8 cellular contexts compared by ENCODE assay signal in genomic region chr9:104863180-104863883, GRCh38.
DNase-seq lines count a peak whose midpoint lies in the region; ATAC-seq and TF ChIP-seq lines count a peak whose summit lies in the region.

No MANE protein-coding gene starts in this region.

- no peaks in the 10 kb centered on the region for H3K27me3 Mint-ChIP-seq in activated naive CD4-positive, alpha-beta T cell treated with anti-CD3 and anti-CD28 coated beads, Interleukin-2, amount 10 ng/mL, durations not matched to agents 7 days and 5 days

- POLR2A ChIA-PET in PC-3 (lab: Charles Lee; ENCODE audit: unreplicated experiment), result no interaction called here

- BruUV-seq in PC-3 (replicated peaks; lab: Mats Ljungman, UMichigan), result no TSS peak

- no peak overlapping the region for H2AFZ ChIP-seq in GM23248
- H2AFZ ChIP-seq in PC-3 (ENCODE audit: low read length), result 0 out of 2 replicates have a peak overlapping the region, but pooled peaks have one; percentile 21

- H3F3A ChIP-seq in GM23248 (ENCODE audit: insufficient read depth), result peaks cover 61% of the 10 kb centered on the region
- H3F3A ChIP-seq in PC-3 (ENCODE audit: low read length, unreplicated experiment), result peaks cover 3% of the 10 kb centered on the region

- H3K27ac ChIP-seq in GM23248 (peak overlapping the region; percentile 81), PC-3 (ENCODE audit: low read length) (peak overlapping the region; percentile 27)

- peak overlapping the region; percentile 32; the same call in 1 of the 2 replicates for H3K9ac ChIP-seq in GM23248
- H3K9ac ChIP-seq in PC-3 (ENCODE audit: low read length), result no peak overlapping the region

- no peaks in the 10 kb centered on the region for H3K79me2 ChIP-seq in GM23248 (ENCODE audit: insufficient read depth)
- H3K79me2 ChIP-seq in PC-3 (ENCODE audit: low read length), result no peaks in the 10 kb centered on the region

- peak; percentile 85 for TF ChIP-seq CTCF in PC-3 (conservative IDR thresholded peaks at IDR 0.05; ENCODE audit: low read depth, low read length)

- CTCF ChIA-PET in PC-3 (lab: Charles Lee), result interaction anchor here (0.6 to 1.1 kb wide), 6 partner anchors 9 to 298 kb away, joined by 3 to 9 read pairs (median 4); no protein-coding TSS in a partner anchor
- CTCF ChIA-PET in activated naive CD4-positive, alpha-beta T cell treated with anti-CD3 and anti-CD28 coated beads, Interleukin-2, amount 10 ng/mL, durations not matched to agents 7 days and 5 days (lab: Charles Lee), result interaction anchor here (0.7 to 6.7 kb wide), 22 partner anchors 9 to 552 kb away, joined by 3 to 82 read pairs (median 4); partner anchors contain the start of gene NIPSNAP3B

- H4K20me1 ChIP-seq in GM23248 (ENCODE audit: insufficient read depth) (0 out of 2 replicates have a peak, but pooled peaks cover 3% of the 10 kb centered on the region), PC-3 (ENCODE audit: low read length) (no peaks in the 10 kb centered on the region)

- peak; percentile 93 for ATAC-seq in PC-3

- in situ Hi-C loops in GM23248 (cut with MboI), result loop anchor here (5.0 to 10.0 kb wide), 2 partner anchors 294 to 551 kb away; no protein-coding TSS in a partner anchor

- WGBS in GM23248 (ENCODE audit: low coverage in 1 of 2, low lambda C conversion rate in 2 of 2, missing lambda C conversion rate in 2 of 2), 2 experiments, result 21 to 23% methylated on average over 4 of the region's 4 CpGs

- H3K27ac Mint-ChIP-seq in activated naive CD4-positive, alpha-beta T cell treated with anti-CD3 and anti-CD28 coated beads, Interleukin-2, amount 10 ng/mL, durations not matched to agents 7 days and 5 days, result no peak overlapping the region

- H3K4me3 Mint-ChIP-seq in activated naive CD4-positive, alpha-beta T cell treated with anti-CD3 and anti-CD28 coated beads, Interleukin-2, amount 10 ng/mL, durations not matched to agents 7 days and 5 days, result no peak overlapping the region

- intact Hi-C loops in PC-3 (cut with micrococcal nuclease) (loop anchor here (1.0 to 2.0 kb wide), 4 partner anchors 55 to 551 kb away; no protein-coding TSS in a partner anchor), head of caudate nucleus (cut with DNase I) (loop anchor here (5.0 kb wide), 1 partner anchor 294 kb away; no protein-coding TSS in a partner anchor)

- H3K9me3 ChIP-seq in GM23248 (ENCODE audit: low read depth) (no peaks in the 10 kb centered on the region), PC-3 (ENCODE audit: low read length) (no peaks in the 10 kb centered on the region)

- H3K4me1 ChIP-seq in GM23248 (ENCODE audit: insufficient read depth) (peaks cover 67% of the 10 kb centered on the region), PC-3 (ENCODE audit: insufficient read depth, low read length) (peaks cover 22% of the 10 kb centered on the region)

- H3K36me3 ChIP-seq in GM23248 (ENCODE audit: low read depth) (no peaks in the 10 kb centered on the region), PC-3 (ENCODE audit: low read depth, low read length) (no peaks in the 10 kb centered on the region)

- H3K36me3 Mint-ChIP-seq in activated naive CD4-positive, alpha-beta T cell treated with anti-CD3 and anti-CD28 coated beads, Interleukin-2, amount 10 ng/mL, durations not matched to agents 7 days and 5 days, result no peaks in the 10 kb centered on the region

- H3K27me3 ChIP-seq in GM23248 (replicated peaks; ENCODE audit: insufficient read depth) (no peaks in the 10 kb centered on the region), PC-3 (ENCODE audit: low read length) (no peaks in the 10 kb centered on the region)

- H3K9me3 Mint-ChIP-seq in activated naive CD4-positive, alpha-beta T cell treated with anti-CD3 and anti-CD28 coated beads, Interleukin-2, amount 10 ng/mL, durations not matched to agents 7 days and 5 days, result no peaks in the 10 kb centered on the region

- no peaks in the 10 kb centered on the region for H3K9me2 ChIP-seq in GM23248 (ENCODE audit: insufficient read depth)
- no peaks in the 10 kb centered on the region for H3K9me2 ChIP-seq in PC-3 (replicated peaks; ENCODE audit: low read length)

- DNase-seq in GM04504 (ENCODE audit: low read depth) (peak; percentile 72), GM23248 (peak; percentile 94), KG1 (lab: John Stamatoyannopoulos, UW) (peak; percentile 44), PC-3 (peak; percentile 79), head of caudate nucleus (peak; percentile 21 to 85 (median 62)), pons (ENCODE audit: low spot score) (peak; percentile 89), cortex of kidney (lab: John Stamatoyannopoulos, UW) (no peak)
- DNase-seq in activated naive CD4-positive, alpha-beta T cell treated with anti-CD3 and anti-CD28 coated beads, Interleukin-2, amount 10 ng/mL, durations not matched to agents 7 days and 5 days, result peak; percentile 58

- no peaks in the 10 kb centered on the region for H3K4me1 Mint-ChIP-seq in activated naive CD4-positive, alpha-beta T cell treated with anti-CD3 and anti-CD28 coated beads, Interleukin-2, amount 10 ng/mL, durations not matched to agents 7 days and 5 days

- peak overlapping the region; percentile 34 for H3K4me2 ChIP-seq in GM23248 (ENCODE audit: unreplicated experiment)
- H3K4me2 ChIP-seq in PC-3 (ENCODE audit: low read length), result 0 out of 2 replicates have a peak overlapping the region, but pooled peaks have one; percentile 24

- H3K4me3 ChIP-seq in GM23248, result peak overlapping the region; percentile 31; the same call in 1 of the 2 replicates
- H3K4me3 ChIP-seq in PC-3 (ENCODE audit: low read length), result no peak overlapping the region
